In genomic region chr14:92106095-92106937, GRCh38 we compare ENCODE assay signal across 8 cellular contexts. TPM values are rescaled to one million over a fixed set of nuclear protein-coding genes. Genes with fewer than 3 reads are reported as not detected.
DNase-seq lines count a peak whose midpoint lies in the region; TF ChIP-seq lines count a peak whose summit lies in the region.

TSS of gene ATXN3 (minus strand) at chr14:92106582. CDS start at chr14:92106552, 30 bp downstream.

- in situ Hi-C loops in SK-MEL-5 (cut with HindIII; ENCODE audit: low pct_unique_long_range_greater_than_20kb, low sequenced_read_pairs) = no loop called here

- TF ChIP-seq CTCF in GM06990 (IDR thresholded peaks at IDR 0.05; ENCODE audit: insufficient read depth, low read length, poor library complexity, severe bottlenecking) = peak; percentile 88

- DNase-seq in GM06990 (ENCODE audit: extremely low read depth, insufficient read length) (peak; percentile 90), HEK293T (ENCODE audit: extremely low spot score) (peak; percentile 97), MV-4-11 (lab: John Stamatoyannopoulos, UW) (peak; percentile 96), SK-MEL-5 (ENCODE audit: low read depth, low spot score) (peak; percentile 98), germinal center (ENCODE audit: low spot score) (peak; percentile 98), non-pigmented ciliary epithelial cell (ENCODE audit: low read depth) (peak; percentile 96), superior temporal gyrus (ENCODE audit: extremely low spot score) (peak; percentile 98)
- DNase-seq in activated naive CD4-positive, alpha-beta T cell treated with anti-CD3 and anti-CD28 coated beads for 36 hours = peak; percentile 97

- no peaks in the 10 kb centered on the region for H3K27me3 Mint-ChIP-seq in activated naive CD4-positive, alpha-beta T cell treated with anti-CD3 and anti-CD28 coated beads for 36 hours (ENCODE audit: low read depth)

- H3K4me3 Mint-ChIP-seq in activated naive CD4-positive, alpha-beta T cell treated with anti-CD3 and anti-CD28 coated beads for 36 hours = peak within 1 kb of the TSS; percentile 98

- peak within 1 kb of the TSS; percentile 91 for H3K4me3 ChIP-seq in GM06990 (replicated peaks; ENCODE audit: low read depth, low read length)

- H3K36me3 ChIP-seq in GM06990 (ENCODE audit: control insufficient read depth, insufficient read depth, low read length) = no peaks in the 10 kb centered on the region

- H3K36me3 Mint-ChIP-seq in activated naive CD4-positive, alpha-beta T cell treated with anti-CD3 and anti-CD28 coated beads for 36 hours (ENCODE audit: low read depth) = no peaks in the 10 kb centered on the region

- CTCF ChIA-PET in HEK293T (lab: Yijun Ruan, JAX) = interaction anchor here (0.6 to 1.6 kb wide), 6 partner anchors 11 to 1686 kb away, joined by 3 to 31 read pairs (median 6); partner anchors contain the start of genes CPSF2 and NDUFB1
- CTCF ChIA-PET in activated naive CD4-positive, alpha-beta T cell treated with anti-CD3 and anti-CD28 coated beads for 36 hours (lab: Charles Lee) = interaction anchor here (0.5 to 4.9 kb wide), 19 partner anchors 10 to 1854 kb away, joined by 3 to 96 read pairs (median 3); partner anchors contain the start of genes CPSF2 and NDUFB1

- POLR2A ChIA-PET in HEK293T (lab: Yijun Ruan, JAX) = interaction anchor here (0.7 to 4.7 kb wide), 9 partner anchors 8 to 217 kb away, joined by 3 to 77 read pairs (median 3); partner anchors contain the start of genes CPSF2, NDUFB1, SLC24A4 and TRIP11

- peak within 1 kb of the TSS; percentile 81 for H3K27ac Mint-ChIP-seq in activated naive CD4-positive, alpha-beta T cell treated with anti-CD3 and anti-CD28 coated beads for 36 hours

- H3K27me3 ChIP-seq in GM06990 (replicated peaks; ENCODE audit: control insufficient read depth, insufficient read depth, low read length) = no peaks in the 10 kb centered on the region

- H3K9me3 Mint-ChIP-seq in activated naive CD4-positive, alpha-beta T cell treated with anti-CD3 and anti-CD28 coated beads for 36 hours = no peaks in the 10 kb centered on the region

- peaks cover 40% of the 10 kb centered on the region for H3K4me1 Mint-ChIP-seq in activated naive CD4-positive, alpha-beta T cell treated with anti-CD3 and anti-CD28 coated beads for 36 hours (ENCODE audit: low read depth)

- intact Hi-C loops in activated naive CD4-positive, alpha-beta T cell treated with anti-CD3 and anti-CD28 coated beads for 36 hours (cut with micrococcal nuclease) = loop anchor here (1.0 kb wide), 3 partner anchors 15 to 596 kb away; partner anchors contain the start of genes CPSF2, NDUFB1, PPP4R3A and TRIP11

TF ChIP-seq in HEK293T, 16 proteins besides CTCF, POLR2A, EP300 and RAD21:
- TF ChIP-seq SUZ12 (IDR thresholded peaks at IDR 0.05) (no peak), FOXM1 (IDR thresholded peaks at IDR 0.05; ENCODE audit: borderline replicate concordance) (peak; percentile 64; the same call in 1 of the 2 replicates), L3MBTL2 (conservative IDR thresholded peaks at IDR 0.05) (peak; percentile 36; the same call in 1 of the 2 replicates), TARDBP (IDR thresholded peaks at IDR 0.05) (peak; percentile 55; the same call in 1 of the 2 replicates)
TF ChIP-seq in HEK293T: peak in this region for 3.

RNA-seq across cellular contexts. Expression of gene ATXN3, which starts in this region (rescaled TPM):
- 42.5 and 52.1 TPM in 2 replicates for total RNA-seq in SK-MEL-5 (2014; rRNA removed; shearing (Covaris generic))
- 15.9 and 23.3 TPM in 2 replicates for polyA plus RNA-seq in SK-MEL-5 (2015; cell fraction: cytosol; rRNA removed)
- polyA plus RNA-seq in SK-MEL-5 (2015; cell fraction: nucleus; rRNA removed) = 4.0 and 33.4 TPM in 2 replicates
- total RNA-seq in activated naive CD4-positive, alpha-beta T cell treated with anti-CD3 and anti-CD28 coated beads for 36 hours = 10 to 100 TPM; 25.0 to 27.1 TPM

Comparison
In these comparisons a context has a peak if more than half of its experiments do, and no peak if none do; other contexts are left out.
1. Peak in every context shown above with its lines: DNase-seq and H3K4me3 ChIP-seq.